Comparison of ENCODE assay signal across 11 cellular contexts in genomic region chr19:36136975-36137686, GRCh38. TPM values are rescaled to one million over a fixed set of nuclear protein-coding genes. Genes with fewer than 3 reads are reported as not detected.
DNase-seq lines count a peak whose midpoint lies in the region; ATAC-seq, FAIRE-seq and TF ChIP-seq lines count a peak whose summit lies in the region.
"Had no signal": no experiment of that assay in that cellular context is flagged by ENCODE, and none has a peak within 500 bp of the region (broad histone marks: within the 10 kb centered on the region; RNA-seq: fewer than 3 reads in every experiment).

No MANE protein-coding gene starts in this region.

- H3K4me2 ChIP-seq in OCI-LY1 (ENCODE audit: low read length), result peak overlapping the region; percentile 58

- peak; percentile 96 for DNase-seq in H4 (ENCODE audit: low spot score)
- DNase-seq in pancreas, result peak in 5 of 6 donors; percentile 63 to 87 (median 78)
- no peak for DNase-seq in stimulated activated CD8-positive, alpha-beta memory T cell treated with anti-CD3 and anti-CD28 coated beads, Interleukin-4, amount 100 ng/mL, for 48 hours
- no peak for DNase-seq in posterior vena cava (ENCODE audit: low spot score)

- H3K4me1 ChIP-seq in OCI-LY1 (ENCODE audit: insufficient read depth, low read length, severe bottlenecking), result peaks cover 22% of the 10 kb centered on the region
- peaks cover 0 to 18% (median 0%) of the 10 kb centered on the region in 3 donors for H3K4me1 ChIP-seq in pancreas

- TF ChIP-seq CTCF in OCI-LY1 (IDR thresholded peaks at IDR 0.05; ENCODE audit: low read length) (no peak), pancreas (IDR thresholded peaks at IDR 0.05) (no peak)

- H3K36me3 ChIP-seq in OCI-LY1 (ENCODE audit: insufficient read depth, low read length) (peaks cover 4% of the 10 kb centered on the region; the same call in 1 of the 2 replicates), pancreas (no peaks in the 10 kb centered on the region)

- peak overlapping the region; percentile 12 for H3K4me3 ChIP-seq in OCI-LY1 (ENCODE audit: low read depth, low read length, poor library complexity, severe bottlenecking)
- no peak overlapping the region for H3K4me3 ChIP-seq in pancreas

- H2AFZ ChIP-seq in OCI-LY1 (ENCODE audit: low read length), result peak overlapping the region; percentile 76; the same call in 1 of the 2 replicates

- H3K9me2 ChIP-seq in OCI-LY1 (ENCODE audit: low read depth, low read length), result no peaks in the 10 kb centered on the region

- ATAC-seq in esophagus mucosa (peak; percentile 69), pancreas (peak; percentile 24 to 58 (median 42)), GM18858 (IDR thresholded peaks at IDR 0.05; ENCODE audit: unreplicated experiment) (no peak), GM21825 (IDR thresholded peaks at IDR 0.05; ENCODE audit: unreplicated experiment) (no peak)

- intact Hi-C loops in pancreas (cut with DNase I), result no loop called here
- intact Hi-C loops in posterior vena cava (cut with DNase I), result loop anchor here in 1 of 2 donors (5.0 kb wide), 1 partner anchor 1790 kb away; no protein-coding TSS in a partner anchor

- H3K27ac ChIP-seq in OCI-LY1 (ENCODE audit: low read depth, low read length, poor library complexity, severe bottlenecking) (peak overlapping the region; percentile 40), pancreas (peak overlapping the region; percentile 36 to 77 (median 51))

- H3K9me3 ChIP-seq in OCI-LY1 (ENCODE audit: low read length) (no peaks in the 10 kb centered on the region), pancreas (no peaks in the 10 kb centered on the region)

- no peaks in the 10 kb centered on the region for H3F3A ChIP-seq in OCI-LY1 (ENCODE audit: insufficient read depth, low read length)

- 51 to 52% methylated on average over 12 of the region's 12 CpGs for WGBS in pancreas, 2 donors

- H4K20me1 ChIP-seq in OCI-LY1 (ENCODE audit: insufficient read depth, low read length), result no peaks in the 10 kb centered on the region

- H3K9ac ChIP-seq in OCI-LY1 (ENCODE audit: low read length), result peak overlapping the region; percentile 44; the same call in 1 of the 2 replicates

- H3K27me3 ChIP-seq in OCI-LY1 (ENCODE audit: insufficient read depth, low read length), result no peaks in the 10 kb centered on the region
- no peaks in the 10 kb centered on the region for H3K27me3 ChIP-seq in pancreas

- no peak for FAIRE-seq in pancreas (lab: Jason Lieb, UNC)

- no peaks in the 10 kb centered on the region for H3K79me2 ChIP-seq in OCI-LY1 (ENCODE audit: insufficient read depth, low read length)

RNA-seq across cellular contexts. Expression of gene CAPNS1, which starts 2.7 kb away (rescaled TPM):
- total RNA-seq in H4 (2014; rRNA removed; shearing (Covaris generic)), result 462 and 482 TPM in 2 replicates
- 953 TPM for total RNA-seq in esophagus mucosa
- 100 to 1,000 TPM; 124 to 273 (median 175) TPM for total RNA-seq in pancreas
- polyA plus RNA-seq in pancreas, result 100 to 1,000 TPM; 260 to 271 TPM
- total RNA-seq in posterior vena cava, result 100 to 1,000 TPM; 586 to 597 TPM

RNA-seq across cellular contexts. Expression of gene COX7A1, which starts 15.1 kb away (rescaled TPM):
- total RNA-seq in H4 (2014; rRNA removed; shearing (Covaris generic)), result not detected in 2 replicates
- total RNA-seq in esophagus mucosa (3.5 TPM), pancreas (10 to 100 TPM in 5 of 6 donors, 1 to 10 TPM in 1; 4.1 to 25.3 (median 15.1) TPM), posterior vena cava (100 to 1,000 TPM; 232 to 242 TPM)
- 10 to 100 TPM; 13.6 to 31.0 TPM for polyA plus RNA-seq in pancreas
- polyA plus RNA-seq: IgD-negative memory B cell had no signal

RNA-seq across cellular contexts. Expression of gene TBCB, which starts 21.9 kb away (rescaled TPM):
- total RNA-seq in H4 (2014; rRNA removed; shearing (Covaris generic)), result 509 and 536 TPM in 2 replicates
- 81.5 TPM for total RNA-seq in esophagus mucosa
- 10 to 100 TPM; 22.3 to 65.0 (median 32.3) TPM for total RNA-seq in pancreas
- polyA plus RNA-seq in pancreas, result 100 to 1,000 TPM in 1 of 2 donors, 10 to 100 TPM in 1; 72.6 to 131 TPM
- total RNA-seq in posterior vena cava, result 100 to 1,000 TPM; 133 to 141 TPM

RNA-seq across cellular contexts. Expression of gene POLR2I, which starts 22.5 kb away (rescaled TPM):
- 192 and 193 TPM in 2 replicates for total RNA-seq in H4 (2014; rRNA removed; shearing (Covaris generic))
- total RNA-seq in esophagus mucosa, result 72.0 TPM
- total RNA-seq in pancreas, result 10 to 100 TPM; 29.8 to 40.6 (median 35.3) TPM
- polyA plus RNA-seq in pancreas, result 10 to 100 TPM; 45.7 to 58.0 TPM
- 10 to 100 TPM; 43.9 to 47.6 TPM for total RNA-seq in posterior vena cava

RNA-seq across cellular contexts. Expression of gene OVOL3, which starts 26.2 kb away (rescaled TPM):
- not detected in 2 replicates for total RNA-seq in H4 (2014; rRNA removed; shearing (Covaris generic))
- total RNA-seq in esophagus mucosa (not detected), pancreas (not detected), posterior vena cava (not detected)
- polyA plus RNA-seq in pancreas, result not detected
- total RNA-seq: epithelial cell of proximal tubule, temporal lobe had no signal
- polyA plus RNA-seq: IgD-negative memory B cell had no signal

Comparison
In these comparisons a context has a peak if more than half of its experiments do, and no peak if none do; other contexts are left out.
1. DNase-seq: peak in H4 (single experiment) and pancreas (5 of 6); none in stimulated activated CD8-positive, alpha-beta memory T cell treated with anti-CD3 and anti-CD28 coated beads, Interleukin-4, amount 100 ng/mL, for 48 hours (single experiment) and posterior vena cava (single experiment).
2. ATAC-seq: peak in esophagus mucosa (single experiment) and pancreas (4 of 4); none in GM18858 (single experiment) and GM21825 (single experiment).
3. RNA of gene COX7A1, which starts 15.1 kb away (total RNA-seq): 232 to 242 TPM in posterior vena cava; 4.1 to 25.3 TPM in pancreas, 3.5 TPM in esophagus mucosa (single experiment) and not detected in H4; every median in the first group is over 4 times any median in the second.